Comparison of ENCODE assay signal across 1 cellular context in genomic region chr4:86939737-86940141, GRCh38.
TF ChIP-seq lines count a peak whose summit lies in the region.

No MANE protein-coding gene starts in this region.

TF ChIP-seq in H1, 55 proteins besides CTCF, POLR2A, EP300 and RAD21 (continued from another document):
- TF ChIP-seq, protein P1, sequence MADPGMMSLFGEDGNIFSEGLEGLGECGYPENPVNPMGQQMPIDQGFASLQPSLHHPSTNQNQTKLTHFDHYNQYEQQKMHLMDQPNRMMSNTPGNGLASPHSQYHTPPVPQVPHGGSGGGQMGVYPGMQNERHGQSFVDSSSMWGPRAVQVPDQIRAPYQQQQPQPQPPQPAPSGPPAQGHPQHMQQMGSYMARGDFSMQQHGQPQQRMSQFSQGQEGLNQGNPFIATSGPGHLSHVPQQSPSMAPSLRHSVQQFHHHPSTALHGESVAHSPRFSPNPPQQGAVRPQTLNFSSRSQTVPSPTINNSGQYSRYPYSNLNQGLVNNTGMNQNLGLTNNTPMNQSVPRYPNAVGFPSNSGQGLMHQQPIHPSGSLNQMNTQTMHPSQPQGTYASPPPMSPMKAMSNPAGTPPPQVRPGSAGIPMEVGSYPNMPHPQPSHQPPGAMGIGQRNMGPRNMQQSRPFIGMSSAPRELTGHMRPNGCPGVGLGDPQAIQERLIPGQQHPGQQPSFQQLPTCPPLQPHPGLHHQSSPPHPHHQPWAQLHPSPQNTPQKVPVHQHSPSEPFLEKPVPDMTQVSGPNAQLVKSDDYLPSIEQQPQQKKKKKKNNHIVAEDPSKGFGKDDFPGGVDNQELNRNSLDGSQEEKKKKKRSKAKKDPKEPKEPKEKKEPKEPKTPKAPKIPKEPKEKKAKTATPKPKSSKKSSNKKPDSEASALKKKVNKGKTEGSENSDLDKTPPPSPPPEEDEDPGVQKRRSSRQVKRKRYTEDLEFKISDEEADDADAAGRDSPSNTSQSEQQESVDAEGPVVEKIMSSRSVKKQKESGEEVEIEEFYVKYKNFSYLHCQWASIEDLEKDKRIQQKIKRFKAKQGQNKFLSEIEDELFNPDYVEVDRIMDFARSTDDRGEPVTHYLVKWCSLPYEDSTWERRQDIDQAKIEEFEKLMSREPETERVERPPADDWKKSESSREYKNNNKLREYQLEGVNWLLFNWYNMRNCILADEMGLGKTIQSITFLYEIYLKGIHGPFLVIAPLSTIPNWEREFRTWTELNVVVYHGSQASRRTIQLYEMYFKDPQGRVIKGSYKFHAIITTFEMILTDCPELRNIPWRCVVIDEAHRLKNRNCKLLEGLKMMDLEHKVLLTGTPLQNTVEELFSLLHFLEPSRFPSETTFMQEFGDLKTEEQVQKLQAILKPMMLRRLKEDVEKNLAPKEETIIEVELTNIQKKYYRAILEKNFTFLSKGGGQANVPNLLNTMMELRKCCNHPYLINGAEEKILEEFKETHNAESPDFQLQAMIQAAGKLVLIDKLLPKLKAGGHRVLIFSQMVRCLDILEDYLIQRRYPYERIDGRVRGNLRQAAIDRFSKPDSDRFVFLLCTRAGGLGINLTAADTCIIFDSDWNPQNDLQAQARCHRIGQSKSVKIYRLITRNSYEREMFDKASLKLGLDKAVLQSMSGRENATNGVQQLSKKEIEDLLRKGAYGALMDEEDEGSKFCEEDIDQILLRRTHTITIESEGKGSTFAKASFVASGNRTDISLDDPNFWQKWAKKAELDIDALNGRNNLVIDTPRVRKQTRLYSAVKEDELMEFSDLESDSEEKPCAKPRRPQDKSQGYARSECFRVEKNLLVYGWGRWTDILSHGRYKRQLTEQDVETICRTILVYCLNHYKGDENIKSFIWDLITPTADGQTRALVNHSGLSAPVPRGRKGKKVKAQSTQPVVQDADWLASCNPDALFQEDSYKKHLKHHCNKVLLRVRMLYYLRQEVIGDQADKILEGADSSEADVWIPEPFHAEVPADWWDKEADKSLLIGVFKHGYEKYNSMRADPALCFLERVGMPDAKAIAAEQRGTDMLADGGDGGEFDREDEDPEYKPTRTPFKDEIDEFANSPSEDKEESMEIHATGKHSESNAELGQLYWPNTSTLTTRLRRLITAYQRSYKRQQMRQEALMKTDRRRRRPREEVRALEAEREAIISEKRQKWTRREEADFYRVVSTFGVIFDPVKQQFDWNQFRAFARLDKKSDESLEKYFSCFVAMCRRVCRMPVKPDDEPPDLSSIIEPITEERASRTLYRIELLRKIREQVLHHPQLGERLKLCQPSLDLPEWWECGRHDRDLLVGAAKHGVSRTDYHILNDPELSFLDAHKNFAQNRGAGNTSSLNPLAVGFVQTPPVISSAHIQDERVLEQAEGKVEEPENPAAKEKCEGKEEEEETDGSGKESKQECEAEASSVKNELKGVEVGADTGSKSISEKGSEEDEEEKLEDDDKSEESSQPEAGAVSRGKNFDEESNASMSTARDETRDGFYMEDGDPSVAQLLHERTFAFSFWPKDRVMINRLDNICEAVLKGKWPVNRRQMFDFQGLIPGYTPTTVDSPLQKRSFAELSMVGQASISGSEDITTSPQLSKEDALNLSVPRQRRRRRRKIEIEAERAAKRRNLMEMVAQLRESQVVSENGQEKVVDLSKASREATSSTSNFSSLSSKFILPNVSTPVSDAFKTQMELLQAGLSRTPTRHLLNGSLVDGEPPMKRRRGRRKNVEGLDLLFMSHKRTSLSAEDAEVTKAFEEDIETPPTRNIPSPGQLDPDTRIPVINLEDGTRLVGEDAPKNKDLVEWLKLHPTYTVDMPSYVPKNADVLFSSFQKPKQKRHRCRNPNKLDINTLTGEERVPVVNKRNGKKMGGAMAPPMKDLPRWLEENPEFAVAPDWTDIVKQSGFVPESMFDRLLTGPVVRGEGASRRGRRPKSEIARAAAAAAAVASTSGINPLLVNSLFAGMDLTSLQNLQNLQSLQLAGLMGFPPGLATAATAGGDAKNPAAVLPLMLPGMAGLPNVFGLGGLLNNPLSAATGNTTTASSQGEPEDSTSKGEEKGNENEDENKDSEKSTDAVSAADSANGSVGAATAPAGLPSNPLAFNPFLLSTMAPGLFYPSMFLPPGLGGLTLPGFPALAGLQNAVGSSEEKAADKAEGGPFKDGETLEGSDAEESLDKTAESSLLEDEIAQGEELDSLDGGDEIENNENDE (IDR thresholded peaks at IDR 0.05; ENCODE audit: insufficient replicate concordance, low read length) = no peak
- TF ChIP-seq TCF12 (IDR thresholded peaks at IDR 0.05; ENCODE audit: low read depth, low read length) (no peak), MAX (IDR thresholded peaks at IDR 0.05) (no peak), FOSL1 (IDR thresholded peaks at IDR 0.05; ENCODE audit: insufficient read depth, low read depth, low read length) (no peak), POU5F1 (IDR thresholded peaks at IDR 0.05; ENCODE audit: low read depth, low read length) (no peak), TAF1 (IDR thresholded peaks at IDR 0.05; ENCODE audit: low read depth, low read length) (no peak), RBBP5 (IDR thresholded peaks at IDR 0.05; ENCODE audit: borderline replicate concordance, low read depth, low read length) (no peak), E2F6 (IDR thresholded peaks at IDR 0.05) (no peak), JUN (IDR thresholded peaks at IDR 0.05; ENCODE audit: low read depth, low read length) (no peak), SAP30 (IDR thresholded peaks at IDR 0.05; ENCODE audit: insufficient read depth, insufficient replicate concordance, low read length) (no peak), RNF2 (IDR thresholded peaks at IDR 0.05; ENCODE audit: borderline replicate concordance, low read depth, low read length, missing control alignments, poor library complexity, severe bottlenecking) (no peak), SP1 (IDR thresholded peaks at IDR 0.05; ENCODE audit: low read depth, low read length) (no peak)
